Comparison of ENCODE assay signal across 1 cellular context in the genomic region with DNA sequence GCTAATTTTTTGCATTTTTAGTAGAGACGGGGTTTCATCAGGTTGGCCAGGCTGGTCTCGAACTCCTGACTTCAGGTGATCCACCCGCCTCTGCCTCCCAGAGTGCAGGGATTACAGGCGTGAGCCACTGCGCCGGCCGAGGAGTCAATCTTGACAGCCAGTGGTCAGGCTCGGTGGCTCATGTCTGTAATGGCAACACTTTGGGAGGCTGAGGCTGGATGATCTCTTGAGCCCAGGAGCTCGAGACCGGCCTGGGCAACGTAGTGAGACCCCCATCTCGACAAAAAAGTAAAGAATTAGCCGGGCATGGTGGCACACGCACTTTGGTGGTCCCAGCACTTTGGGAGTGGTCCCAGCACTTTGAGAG.
TF ChIP-seq lines count a peak whose summit lies in the region.

No MANE protein-coding gene starts in this region.

TF ChIP-seq in H1, 55 proteins besides CTCF, POLR2A, EP300 and RAD21:
- no peak for TF ChIP-seq SIRT6 (IDR thresholded peaks at IDR 0.05; ENCODE audit: low read length)
- no peak for TF ChIP-seq SRF (IDR thresholded peaks at IDR 0.05; ENCODE audit: low read depth, low read length)
- no peak for TF ChIP-seq BRCA1 (IDR thresholded peaks at IDR 0.05; ENCODE audit: low read depth, low read length)
TF ChIP-seq in H1: peak in this region for 0.
